13 cellular contexts compared by ENCODE assay signal in genomic region chr12:49340971-49341776, GRCh38. TPM values are rescaled to one million over a fixed set of nuclear protein-coding genes. Genes with fewer than 3 reads are reported as not detected.
A peak's percentile ranks its signal among the peaks of the same experiment; 100 is the strongest.
DNase-seq lines count a peak whose midpoint lies in the region; ATAC-seq, FAIRE-seq and TF ChIP-seq lines count a peak whose summit lies in the region.
"Had no signal": no experiment of that assay in that cellular context is flagged by ENCODE, and none has a peak within 500 bp of the region (broad histone marks: within the 10 kb centered on the region; RNA-seq: fewer than 3 reads in every experiment).

No MANE protein-coding gene starts in this region.

- no peak overlapping the region for H3K27ac ChIP-seq in CD4-positive, alpha-beta T cell (ENCODE audit: low read depth, low read length)
- no peak overlapping the region for H3K27ac ChIP-seq in K562 (ENCODE audit: extremely low read depth, low read depth, low read length)
- no peak overlapping the region for H3K27ac ChIP-seq in caudate nucleus (ENCODE audit: low read depth, low read length)
- H3K27ac ChIP-seq: brain microvascular endothelial cell had no signal

- no peak for TF ChIP-seq EP300 in K562 (IDR thresholded peaks at IDR 0.05; ENCODE audit: low read length)

- in situ Hi-C loops in K562 (cut with MboI): no loop called here

- POLR2A ChIA-PET in CD4-positive, alpha-beta T cell (lab: Charles Lee): interaction anchor here (1.4 to 1.7 kb wide), 2 partner anchors 18 to 26 kb away, joined by 5 to 6 read pairs; partner anchors contain the start of genes SPATS2 and TROAP
- POLR2A ChIA-PET in K562 (lab: Yijun Ruan, JAX): interaction anchor here (0.5 to 3.1 kb wide), 4 partner anchors 10 to 356 kb away, joined by 3 to 27 read pairs (median 7); partner anchors contain the start of gene TUBA1C
- POLR2A ChIA-PET in naive thymus-derived CD8-positive, alpha-beta T cell (lab: Charles Lee): interaction anchor here (0.6 to 1.4 kb wide), 2 partner anchors 9 to 169 kb away, joined by 3 to 5 read pairs; no protein-coding TSS in a partner anchor

- peaks cover 2% of the 10 kb centered on the region; the same call in 1 of the 2 replicates for H4K20me1 ChIP-seq in K562 (replicated peaks; ENCODE audit: control insufficient read depth, insufficient read depth, low read length)

- H3K4me3 Mint-ChIP-seq in CD4-positive, alpha-beta T cell: peak overlapping the region; percentile 69
- H3K4me3 Mint-ChIP-seq in naive thymus-derived CD8-positive, alpha-beta T cell: peak overlapping the region in 7 of 10 donors; percentile 4 to 85 (median 29)

- H3K4me1 Mint-ChIP-seq in CD4-positive, alpha-beta T cell (ENCODE audit: low read depth): peaks cover 53% of the 10 kb centered on the region
- H3K4me1 Mint-ChIP-seq in naive thymus-derived CD8-positive, alpha-beta T cell: peaks cover 20 to 46% (median 42%) of the 10 kb centered on the region in 4 donors

- no peaks in the 10 kb centered on the region for H3K79me2 ChIP-seq in K562 (ENCODE audit: control insufficient read depth, insufficient read depth, low read length)

- H3K36me3 Mint-ChIP-seq in CD4-positive, alpha-beta T cell (ENCODE audit: low read depth): no peaks in the 10 kb centered on the region
- no peaks in the 10 kb centered on the region for H3K36me3 Mint-ChIP-seq in naive thymus-derived CD8-positive, alpha-beta T cell

- intact Hi-C loops in CD4-positive, alpha-beta T cell (cut with DNase I, micrococcal nuclease): no loop called here
- intact Hi-C loops in K562 (cut with micrococcal nuclease): loop anchor here (10.0 kb wide), 2 partner anchors 276 to 366 kb away; partner anchors contain the start of genes KMT2D, RHEBL1, WNT1 and WNT10B

- DNase-seq in CD4-positive, alpha-beta T cell: no peak
- DNase-seq in K562 (ENCODE audit: extremely low read depth in 1 of 4, low spot score in 3 of 4): no peak
- DNase-seq in naive thymus-derived CD8-positive, alpha-beta T cell: no peak
- no peak for DNase-seq in kidney tubule cell (ENCODE audit: low spot score)
- DNase-seq in NCI-H526 treated with DMSO at 0.1 percent for 48 hours (lab: John Stamatoyannopoulos, UW): no peak
- DNase-seq in caudate nucleus (lab: John Stamatoyannopoulos, UW): no peak
- DNase-seq: activated naive CD4-positive, alpha-beta T cell; brain microvascular endothelial cell; effector CD4-positive, alpha-beta T cell; KBM-7; NCI-H1417 treated with DMSO at 0.1 percent for 48 hours; transverse colon had no signal

- no peaks in the 10 kb centered on the region for H3K9me1 ChIP-seq in K562 (ENCODE audit: control insufficient read depth, insufficient read depth, low read length)

- H3K4me3 ChIP-seq in K562: no peak overlapping the region

- no peak for ATAC-seq in CD4-positive, alpha-beta T cell (ENCODE audit: poor library complexity)
- no peak for ATAC-seq in K562
- no peak for ATAC-seq in naive thymus-derived CD8-positive, alpha-beta T cell

- H3K9me3 ChIP-seq in CD4-positive, alpha-beta T cell (ENCODE audit: control insufficient read depth, low read length): no peaks in the 10 kb centered on the region
- no peaks in the 10 kb centered on the region for H3K9me3 ChIP-seq in K562 (replicated peaks; ENCODE audit: control insufficient read depth, insufficient read depth, low read depth, low read length)
- H3K9me3 ChIP-seq: transverse colon had no signal

- H3K4me1 ChIP-seq in K562 (replicated peaks in 1 of 2; ENCODE audit: control insufficient read depth in 2 of 2, insufficient read depth in 2 of 2, low read length in 2 of 2): peaks cover 21 to 62% of the 10 kb centered on the region in 2 experiments

- H2AFZ ChIP-seq in K562 (ENCODE audit: low read depth, low read length): 0 out of 2 replicates have a peak overlapping the region, but pooled peaks have one; percentile 16

- no peak overlapping the region for H3K4me2 ChIP-seq in K562 (ENCODE audit: insufficient read depth, low read length)

- H3K27ac Mint-ChIP-seq in CD4-positive, alpha-beta T cell: no peak overlapping the region
- peak overlapping the region in 1 of 10 donors; percentile 18 for H3K27ac Mint-ChIP-seq in naive thymus-derived CD8-positive, alpha-beta T cell

- no peak for TF ChIP-seq RAD21 in K562 (CRISPR knock-in tag; conservative IDR thresholded peaks at IDR 0.05 in 1 of 2, IDR thresholded peaks at IDR 0.05 in 1 of 2)

- BruUV-seq in K562 (replicated peaks; lab: Mats Ljungman, UMichigan): no TSS peak

- CTCF ChIA-PET in CD4-positive, alpha-beta T cell (lab: Charles Lee): interaction anchor here (0.6 to 3.5 kb wide), 9 partner anchors 9 to 106 kb away, joined by 3 to 25 read pairs (median 9); partner anchors contain the start of gene TROAP
- CTCF ChIA-PET in K562 (lab: Yijun Ruan, JAX; ENCODE audit: low intra/inter-chr PET ratio): interaction anchor here (1.2 to 2.9 kb wide), 4 partner anchors 10 to 251 kb away, joined by 6 to 49 read pairs (median 10); no protein-coding TSS in a partner anchor

- no peak for TF ChIP-seq CTCF in CD4-positive, alpha-beta T cell (IDR thresholded peaks at IDR 0.05)
- no peak for TF ChIP-seq CTCF in K562 (IDR thresholded peaks at IDR 0.05 in 2 of 3, conservative IDR thresholded peaks at IDR 0.05 in 1 of 3; ENCODE audit: insufficient read depth in 2 of 3, low read depth in 1 of 3, low read length in 3 of 3)

- peaks cover 78% of the 10 kb centered on the region for H3K27me3 ChIP-seq in CD4-positive, alpha-beta T cell (ENCODE audit: control insufficient read depth, insufficient read depth, low read length)
- peaks cover 13 to 17% of the 10 kb centered on the region in 2 experiments; a peak in 4 of 5 replicates for H3K27me3 ChIP-seq in K562 (ENCODE audit: control insufficient read depth in 2 of 2, insufficient read depth in 2 of 2, low read length in 2 of 2)

- H3K9me3 Mint-ChIP-seq in CD4-positive, alpha-beta T cell: no peaks in the 10 kb centered on the region
- H3K9me3 Mint-ChIP-seq in naive thymus-derived CD8-positive, alpha-beta T cell: peaks cover 0 to 3% (median 0%) of the 10 kb centered on the region in 9 donors

- FAIRE-seq in K562 (lab: Jason Lieb, UNC): peak; percentile 35

- WGBS in K562 (ENCODE audit: insufficient coverage, low coverage, missing lambda C conversion rate): 56% methylated on average over 11 of the region's 14 CpGs

- no peak overlapping the region for H3K9ac ChIP-seq in K562 (ENCODE audit: insufficient read depth in 1 of 2, low read depth in 2 of 2, low read length in 2 of 2)

- peaks cover 86% of the 10 kb centered on the region for H3K27me3 Mint-ChIP-seq in CD4-positive, alpha-beta T cell
- H3K27me3 Mint-ChIP-seq in naive thymus-derived CD8-positive, alpha-beta T cell: peaks cover 15 to 75% (median 58%) of the 10 kb centered on the region in 5 donors

- no peaks in the 10 kb centered on the region for H3K36me3 ChIP-seq in K562 (ENCODE audit: control insufficient read depth, insufficient read depth, low read length)
- H3K36me3 ChIP-seq: brain microvascular endothelial cell, transverse colon had no signal

- TF ChIP-seq POLR2A in K562 (conservative IDR thresholded peaks at IDR 0.05): no peak

RNA-seq across cellular contexts. Expression of gene C1QL4, which starts 4.2 kb away (rescaled TPM):
- total RNA-seq in CD4-positive, alpha-beta T cell: not detected
- total RNA-seq in K562 (2011; cell fraction: chromatin; rRNA removed; ENCODE audit: low replicate concordance): 0.77 and 1.9 TPM in 2 replicates
- 2.7 and 2.8 TPM in 2 replicates for total RNA-seq in K562 (2011; cell fraction: nucleolus; rRNA removed)
- 1.3 and 1.9 TPM in 2 replicates for total RNA-seq in K562 (2011; cell fraction: nucleoplasm; rRNA removed)
- total RNA-seq in K562 (2014; rRNA removed): 2.0 and 2.1 TPM in 2 replicates
- 0.10 and 0.15 TPM in 2 replicates for total RNA-seq in K562 (2014; rRNA removed; fragmentation: Illumina TruSeq; extraction: Trizol)
- 0.14 and 0.23 TPM in 2 replicates for total RNA-seq in K562 (2015; rRNA removed; fragmentation: Illumina TruSeq; extraction: Trizol)
- 1.4 and 1.5 TPM in 2 replicates for total RNA-seq in K562 (2021)
- polyA plus RNA-seq in K562 (2011; rRNA removed): 0.35 and 0.81 TPM in 2 replicates
- polyA plus RNA-seq in K562 (2011; cell fraction: cytosol; rRNA removed): 0.75 and 1.8 TPM in 2 replicates
- polyA plus RNA-seq in K562 (2011; cell fraction: nucleus; rRNA removed): 2.0 and 2.9 TPM in 2 replicates
- polyA plus RNA-seq in K562 (2012): 0.64 and 1.00 TPM in 2 replicates
- 0.31 and 0.61 TPM in 2 replicates for polyA plus RNA-seq in K562 (2014; fragmentation: Illumina TruSeq; extraction: Trizol)
- under 1 TPM; 0.08 to 0.10 TPM for polyA plus RNA-seq in K562 (2014; fragmentation: Nextera tagmentation; extraction: Ambion mirVana)
- polyA plus RNA-seq in K562 (2014; rRNA removed): 1.2 and 1.3 TPM in 2 replicates
- 0.18 TPM in 1 of 2 replicates, not detected in the other for polyA minus RNA-seq in K562 (2011; rRNA and poly(A)+ RNA removed)
- 0.38 and 1.0 TPM in 2 replicates for polyA minus RNA-seq in K562 (2011; cell fraction: cytosol; rRNA and poly(A)+ RNA removed)
- polyA minus RNA-seq in K562 (2011; cell fraction: nucleus; rRNA and poly(A)+ RNA removed): 0.94 and 1.00 TPM in 2 replicates
- total RNA-seq in naive thymus-derived CD8-positive, alpha-beta T cell: not detected
- not detected for polyA plus RNA-seq in naive thymus-derived CD8-positive, alpha-beta T cell
- total RNA-seq: transverse colon had no signal

RNA-seq across cellular contexts. Expression of gene DNAJC22, which starts 5.5 kb away (rescaled TPM):
- not detected for total RNA-seq in CD4-positive, alpha-beta T cell
- total RNA-seq in K562 (2011; cell fraction: chromatin; rRNA removed; ENCODE audit: low replicate concordance): 2.1 and 4.9 TPM in 2 replicates
- 2.0 and 2.3 TPM in 2 replicates for total RNA-seq in K562 (2011; cell fraction: nucleolus; rRNA removed)
- total RNA-seq in K562 (2011; cell fraction: nucleoplasm; rRNA removed): 1.7 and 2.2 TPM in 2 replicates
- total RNA-seq in K562 (2014; rRNA removed): 0.50 and 0.69 TPM in 2 replicates
- total RNA-seq in K562 (2014; rRNA removed; fragmentation: Illumina TruSeq; extraction: Trizol): 0.47 and 0.99 TPM in 2 replicates
- 0.40 and 0.45 TPM in 2 replicates for total RNA-seq in K562 (2015; rRNA removed; fragmentation: Illumina TruSeq; extraction: Trizol)
- total RNA-seq in K562 (2021): 0.62 and 0.69 TPM in 2 replicates
- 0.83 and 1.2 TPM in 2 replicates for polyA plus RNA-seq in K562 (2011; rRNA removed)
- 0.80 and 0.89 TPM in 2 replicates for polyA plus RNA-seq in K562 (2011; cell fraction: cytosol; rRNA removed)
- 0.98 and 2.8 TPM in 2 replicates for polyA plus RNA-seq in K562 (2011; cell fraction: nucleus; rRNA removed)
- polyA plus RNA-seq in K562 (2012): 0.30 and 0.51 TPM in 2 replicates
- 0.36 and 0.61 TPM in 2 replicates for polyA plus RNA-seq in K562 (2014; fragmentation: Illumina TruSeq; extraction: Trizol)
- under 1 TPM; 0.10 to 0.15 TPM for polyA plus RNA-seq in K562 (2014; fragmentation: Nextera tagmentation; extraction: Ambion mirVana)
- 0.36 and 0.98 TPM in 2 replicates for polyA plus RNA-seq in K562 (2014; rRNA removed)
- polyA minus RNA-seq in K562 (2011; rRNA and poly(A)+ RNA removed): 0.57 and 0.84 TPM in 2 replicates
- polyA minus RNA-seq in K562 (2011; cell fraction: cytosol; rRNA and poly(A)+ RNA removed): 0.73 and 0.95 TPM in 2 replicates
- polyA minus RNA-seq in K562 (2011; cell fraction: nucleus; rRNA and poly(A)+ RNA removed): 0.33 and 0.67 TPM in 2 replicates
- not detected for total RNA-seq in naive thymus-derived CD8-positive, alpha-beta T cell
- not detected for polyA plus RNA-seq in naive thymus-derived CD8-positive, alpha-beta T cell

RNA-seq across cellular contexts. Expression of gene TROAP, which starts 18.1 kb away (rescaled TPM):
- total RNA-seq in CD4-positive, alpha-beta T cell: under 1 TPM; 0.30 to 0.31 TPM
- 116 and 289 TPM in 2 replicates for total RNA-seq in K562 (2011; cell fraction: chromatin; rRNA removed; ENCODE audit: low replicate concordance)
- 173 and 178 TPM in 2 replicates for total RNA-seq in K562 (2011; cell fraction: nucleolus; rRNA removed)
- total RNA-seq in K562 (2011; cell fraction: nucleoplasm; rRNA removed): 141 and 151 TPM in 2 replicates
- total RNA-seq in K562 (2014; rRNA removed) (60.4 and 60.8 TPM in 2 replicates), K562 (2014; rRNA removed; fragmentation: Illumina TruSeq; extraction: Trizol) (39.0 and 56.5 TPM in 2 replicates), K562 (2015; rRNA removed; fragmentation: Illumina TruSeq; extraction: Trizol) (59.2 and 59.8 TPM in 2 replicates), K562 (2021) (72.9 and 83.0 TPM in 2 replicates)
- polyA plus RNA-seq in K562 (2011; rRNA removed) (46.4 and 61.0 TPM in 2 replicates), K562 (2014; fragmentation: Illumina TruSeq; extraction: Trizol) (171 and 183 TPM in 2 replicates), K562 (2014; fragmentation: Nextera tagmentation; extraction: Ambion mirVana) (10 to 100 TPM; 52.1 to 53.7 TPM), K562 (2014; rRNA removed) (101 and 112 TPM in 2 replicates)
- polyA plus RNA-seq in K562 (2011; cell fraction: cytosol; rRNA removed): 34.7 and 45.0 TPM in 2 replicates
- polyA plus RNA-seq in K562 (2011; cell fraction: nucleus; rRNA removed): 167 and 238 TPM in 2 replicates
- polyA plus RNA-seq in K562 (2012): 67.5 and 72.2 TPM in 2 replicates
- 26.0 and 27.1 TPM in 2 replicates for polyA minus RNA-seq in K562 (2011; rRNA and poly(A)+ RNA removed)
- 28.1 and 36.8 TPM in 2 replicates for polyA minus RNA-seq in K562 (2011; cell fraction: cytosol; rRNA and poly(A)+ RNA removed)
- 70.8 and 123 TPM in 2 replicates for polyA minus RNA-seq in K562 (2011; cell fraction: nucleus; rRNA and poly(A)+ RNA removed)
- total RNA-seq in naive thymus-derived CD8-positive, alpha-beta T cell: 1 to 10 TPM in 1 of 2 experiments, under 1 TPM in 1; 0.62 to 1.7 TPM
- under 1 TPM in 1 of 3 donors, not detected in 2; 0.24 TPM for polyA plus RNA-seq in naive thymus-derived CD8-positive, alpha-beta T cell

RNA-seq across cellular contexts. Expression of gene SPATS2, which starts 26.1 kb away (rescaled TPM):
- total RNA-seq in CD4-positive, alpha-beta T cell: 1 to 10 TPM; 6.1 to 6.4 TPM
- 49.5 and 94.9 TPM in 2 replicates for total RNA-seq in K562 (2011; cell fraction: chromatin; rRNA removed; ENCODE audit: low replicate concordance)
- 28.2 and 31.3 TPM in 2 replicates for total RNA-seq in K562 (2011; cell fraction: nucleolus; rRNA removed)
- 38.9 and 51.6 TPM in 2 replicates for total RNA-seq in K562 (2011; cell fraction: nucleoplasm; rRNA removed)
- total RNA-seq in K562 (2014; rRNA removed) (9.7 and 12.5 TPM in 2 replicates), K562 (2014; rRNA removed; fragmentation: Illumina TruSeq; extraction: Trizol) (18.3 and 20.3 TPM in 2 replicates), K562 (2015; rRNA removed; fragmentation: Illumina TruSeq; extraction: Trizol) (17.8 and 17.9 TPM in 2 replicates), K562 (2021) (14.6 and 16.3 TPM in 2 replicates)
- polyA plus RNA-seq in K562 (2011; rRNA removed) (30.0 and 48.2 TPM in 2 replicates), K562 (2014; fragmentation: Illumina TruSeq; extraction: Trizol) (22.6 and 25.3 TPM in 2 replicates), K562 (2014; fragmentation: Nextera tagmentation; extraction: Ambion mirVana) (1 to 10 TPM; 5.4 to 8.7 TPM), K562 (2014; rRNA removed) (14.9 and 17.5 TPM in 2 replicates)
- polyA plus RNA-seq in K562 (2011; cell fraction: cytosol; rRNA removed): 20.0 and 25.0 TPM in 2 replicates
- polyA plus RNA-seq in K562 (2011; cell fraction: nucleus; rRNA removed): 17.1 and 18.6 TPM in 2 replicates
- 14.7 and 16.8 TPM in 2 replicates for polyA plus RNA-seq in K562 (2012)
- polyA minus RNA-seq in K562 (2011; rRNA and poly(A)+ RNA removed): 41.3 and 51.6 TPM in 2 replicates
- 15.9 and 27.9 TPM in 2 replicates for polyA minus RNA-seq in K562 (2011; cell fraction: cytosol; rRNA and poly(A)+ RNA removed)
- 12.3 and 24.8 TPM in 2 replicates for polyA minus RNA-seq in K562 (2011; cell fraction: nucleus; rRNA and poly(A)+ RNA removed)
- total RNA-seq in naive thymus-derived CD8-positive, alpha-beta T cell: 1 to 10 TPM; 5.9 to 6.3 TPM
- 1 to 10 TPM; 2.7 to 5.7 (median 3.9) TPM for polyA plus RNA-seq in naive thymus-derived CD8-positive, alpha-beta T cell

RNA-seq across cellular contexts. Expression of gene PRPH, which starts 46.2 kb away (rescaled TPM):
- under 1 TPM in 1 of 2 experiments, not detected in 1; 0.56 TPM for total RNA-seq in CD4-positive, alpha-beta T cell
- not detected in 2 replicates for total RNA-seq in K562 (2011; cell fraction: chromatin; rRNA removed; ENCODE audit: low replicate concordance)
- total RNA-seq in K562 (2011; cell fraction: nucleolus; rRNA removed): 0.13 and 0.67 TPM in 2 replicates
- 0.81 TPM in 1 of 2 replicates, not detected in the other for total RNA-seq in K562 (2011; cell fraction: nucleoplasm; rRNA removed)
- total RNA-seq in K562 (2014; rRNA removed) (0.27 and 1.3 TPM in 2 replicates), K562 (2014; rRNA removed; fragmentation: Illumina TruSeq; extraction: Trizol) (0.36 and 0.51 TPM in 2 replicates), K562 (2015; rRNA removed; fragmentation: Illumina TruSeq; extraction: Trizol) (0.41 TPM in 1 of 2 replicates, not detected in the other), K562 (2021) (0.81 and 1.6 TPM in 2 replicates)
- polyA plus RNA-seq in K562 (2011; rRNA removed) (0.71 and 1.4 TPM in 2 replicates), K562 (2014; fragmentation: Illumina TruSeq; extraction: Trizol) (0.97 and 1.3 TPM in 2 replicates), K562 (2014; fragmentation: Nextera tagmentation; extraction: Ambion mirVana) (1 to 10 TPM; 1.8 to 1.9 TPM), K562 (2014; rRNA removed) (1.3 TPM in 2 replicates)
- polyA plus RNA-seq in K562 (2011; cell fraction: cytosol; rRNA removed): 1.2 and 2.7 TPM in 2 replicates
- 0.65 and 1.4 TPM in 2 replicates for polyA plus RNA-seq in K562 (2011; cell fraction: nucleus; rRNA removed)
- polyA plus RNA-seq in K562 (2012): 1.1 and 4.3 TPM in 2 replicates
- polyA minus RNA-seq in K562 (2011; rRNA and poly(A)+ RNA removed): 0.84 TPM in 1 of 2 replicates, not detected in the other
- not detected in 2 replicates for polyA minus RNA-seq in K562 (2011; cell fraction: cytosol; rRNA and poly(A)+ RNA removed)
- not detected in 2 replicates for polyA minus RNA-seq in K562 (2011; cell fraction: nucleus; rRNA and poly(A)+ RNA removed)
- not detected for total RNA-seq in naive thymus-derived CD8-positive, alpha-beta T cell
- not detected for polyA plus RNA-seq in naive thymus-derived CD8-positive, alpha-beta T cell
- total RNA-seq: renal cortical epithelial cell had no signal

Comparison
In these comparisons a context has a peak if more than half of its experiments do, and no peak if none do; other contexts are left out.
1. RNA of gene TROAP, which starts 18.1 kb away (total RNA-seq): 39.0 to 289 TPM in K562; 0.62 to 1.7 TPM in naive thymus-derived CD8-positive, alpha-beta T cell and 0.30 to 0.31 TPM in CD4-positive, alpha-beta T cell; every median in the first group is over 10 times any median in the second.